Comparison of ENCODE assay signal across 8 cellular contexts in genomic region chrX:124406294-124407013, GRCh38.
DNase-seq lines count a peak whose midpoint lies in the region; ATAC-seq and TF ChIP-seq lines count a peak whose summit lies in the region.

No MANE protein-coding gene starts in this region.

- H3K4me3 Mint-ChIP-seq in activated naive CD8-positive, alpha-beta T cell treated with anti-CD3 and anti-CD28 coated beads for 36 hours: no peak overlapping the region

- no peaks in the 10 kb centered on the region for H3F3A ChIP-seq in smooth muscle cell (ENCODE audit: low read depth)

- no peak overlapping the region for H3K4me3 ChIP-seq in LNCaP clone FGC (ENCODE audit: low read depth, low read length)
- no peak overlapping the region for H3K4me3 ChIP-seq in smooth muscle cell

- peaks cover 10% of the 10 kb centered on the region for H3K4me1 Mint-ChIP-seq in activated naive CD8-positive, alpha-beta T cell treated with anti-CD3 and anti-CD28 coated beads for 36 hours

- no peaks in the 10 kb centered on the region for H3K9me3 ChIP-seq in smooth muscle cell (replicated peaks; ENCODE audit: low read depth)

- no peaks in the 10 kb centered on the region for H3K79me2 ChIP-seq in smooth muscle cell (ENCODE audit: low read depth)

- H4K20me1 ChIP-seq in smooth muscle cell (ENCODE audit: low read depth): no peaks in the 10 kb centered on the region

- ATAC-seq in GM21717 (IDR thresholded peaks at IDR 0.05; ENCODE audit: unreplicated experiment) (peak; percentile 91), left ventricle myocardium superior (peak; percentile 78)

- H3K27ac ChIP-seq in smooth muscle cell (ENCODE audit: low read depth): no peak overlapping the region

- H2AFZ ChIP-seq in smooth muscle cell (ENCODE audit: low read depth): no peak overlapping the region

- no peaks in the 10 kb centered on the region for H3K9me3 Mint-ChIP-seq in activated naive CD8-positive, alpha-beta T cell treated with anti-CD3 and anti-CD28 coated beads for 36 hours

- H3K4me1 ChIP-seq in smooth muscle cell (ENCODE audit: low read depth): no peaks in the 10 kb centered on the region

- no peaks in the 10 kb centered on the region for H3K36me3 Mint-ChIP-seq in activated naive CD8-positive, alpha-beta T cell treated with anti-CD3 and anti-CD28 coated beads for 36 hours

- TF ChIP-seq CTCF in LNCaP clone FGC (IDR thresholded peaks at IDR 0.05; ENCODE audit: control insufficient read depth, extremely low read depth, insufficient read depth) (peak; percentile 54), smooth muscle cell (IDR thresholded peaks at IDR 0.05; ENCODE audit: borderline replicate concordance, insufficient read depth, poor library complexity, severe bottlenecking) (peak; percentile 58)

- H3K27ac Mint-ChIP-seq in activated naive CD8-positive, alpha-beta T cell treated with anti-CD3 and anti-CD28 coated beads for 36 hours: no peak overlapping the region

- peak; percentile 65 for DNase-seq in EH (ENCODE audit: low read depth)
- DNase-seq in LNCaP clone FGC (ENCODE audit: low read depth): peak; percentile 13
- peak; percentile 18 for DNase-seq in SKM-1 treated with dmso at 0.1 percent for 144 hours (lab: John Stamatoyannopoulos, UW; ENCODE audit: unreplicated experiment)
- peak; percentile 50 for DNase-seq in activated naive CD8-positive, alpha-beta T cell treated with anti-CD3 and anti-CD28 coated beads for 36 hours
- peak; percentile 25 for DNase-seq in left ventricle myocardium superior
- DNase-seq in smooth muscle cell (lab: John Stamatoyannopoulos, UW; ENCODE audit: unreplicated experiment): peak; percentile 0
- DNase-seq in posterior vena cava (ENCODE audit: low spot score): no peak

- H3K9ac ChIP-seq in smooth muscle cell (ENCODE audit: low read depth): no peak overlapping the region

- no peak overlapping the region for H3K4me2 ChIP-seq in smooth muscle cell

- no peaks in the 10 kb centered on the region for H3K27me3 Mint-ChIP-seq in activated naive CD8-positive, alpha-beta T cell treated with anti-CD3 and anti-CD28 coated beads for 36 hours

- 51% methylated on average over 12 of the region's 12 CpGs for WGBS in smooth muscle cell (ENCODE audit: low lambda C conversion rate)

- H3K36me3 ChIP-seq in smooth muscle cell (ENCODE audit: low read depth): no peaks in the 10 kb centered on the region

- H3K27me3 ChIP-seq in smooth muscle cell (ENCODE audit: low read depth): no peaks in the 10 kb centered on the region

- intact Hi-C loops in left ventricle myocardium superior (cut with micrococcal nuclease): no loop called here
- intact Hi-C loops in posterior vena cava (cut with DNase I): no loop called here
